ENCODE assay signal across 10 cellular contexts in genomic region chrX:374566-374965, GRCh38. TPM values are rescaled to one million over a fixed set of nuclear protein-coding genes. Genes with fewer than 3 reads are reported as not detected.
A peak's percentile ranks its signal among the peaks of the same experiment; 100 is the strongest.
DNase-seq lines count a peak whose midpoint lies in the region; TF ChIP-seq lines count a peak whose summit lies in the region.
"Had no signal": no experiment of that assay in that cellular context is flagged by ENCODE, and none has a peak within 500 bp of the region (broad histone marks: within the 10 kb centered on the region; RNA-seq: fewer than 3 reads in every experiment).

No MANE protein-coding gene starts in this region.

- H2BK5ac ChIP-seq in mesendoderm (ENCODE audit: low read length) = no peak overlapping the region

- H2BK15ac ChIP-seq in mesendoderm (replicated peaks; ENCODE audit: low read depth) = no peak overlapping the region

- intact Hi-C loops in mammary epithelial cell (cut with micrococcal nuclease) = no loop called here

- CTCF ChIA-PET in mammary epithelial cell (lab: Charles Lee; ENCODE audit: low non-redundant PET) = no interaction called here

- H3K18ac ChIP-seq in mesendoderm (ENCODE audit: low read length) = no peak overlapping the region

- H4K20me1 ChIP-seq in mammary epithelial cell (ENCODE audit: insufficient read depth, low read length) = no peaks in the 10 kb centered on the region

- H3K23ac ChIP-seq in mesendoderm (ENCODE audit: low read length) = peak overlapping the region; percentile 24

- H3K4ac ChIP-seq in mesendoderm (ENCODE audit: low read depth, low read length) = no peak overlapping the region

- H2AFZ ChIP-seq in ACC112 (ENCODE audit: low read length, unreplicated experiment) (no peak overlapping the region), mammary epithelial cell (ENCODE audit: low read depth, low read length) (no peak overlapping the region)
- H2AFZ ChIP-seq: parathyroid adenoma had no signal

- H3K9ac ChIP-seq in mammary epithelial cell (ENCODE audit: insufficient read depth, low read length) (no peak overlapping the region), mesendoderm (ENCODE audit: low read length) (peak overlapping the region; percentile 16)
- H3K9ac ChIP-seq: parathyroid adenoma had no signal

- no TSS peak for BruUV-seq in mammary epithelial cell (replicated peaks; lab: Mats Ljungman, UMichigan)

- TF ChIP-seq CTCF in mammary epithelial cell (conservative IDR thresholded peaks at IDR 0.05 in 1 of 2, IDR thresholded peaks at IDR 0.05 in 1 of 2; ENCODE audit: extremely low read depth in 1 of 2, insufficient read depth in 1 of 2, low read depth in 1 of 2, low read length in 2 of 2) = no peak

- dilution Hi-C loops in mammary epithelial cell (cut with HindIII; ENCODE audit: low sequenced_read_pairs) = no loop called here

- peak overlapping the region; percentile 78 for H3K4me2 ChIP-seq in mammary epithelial cell (ENCODE audit: insufficient read depth, low read depth, low read length)
- H3K4me2 ChIP-seq in mesendoderm (ENCODE audit: low read length) = peak overlapping the region; percentile 87

- DNase-seq in H7 = peak; percentile 71
- no peak for DNase-seq in mammary epithelial cell
- DNase-seq in mesendoderm = no peak
- DNase-seq in SIG-M5 treated with dmso at 0.1 percent for 504 hours (lab: John Stamatoyannopoulos, UW; ENCODE audit: unreplicated experiment) = no peak
- no peak for DNase-seq in NCI-H1436 treated with DMSO at 0.1 percent for 48 hours (lab: John Stamatoyannopoulos, UW)
- no peak for DNase-seq in RPMI8226
- DNase-seq in NCI-H1092 (lab: John Stamatoyannopoulos, UW) = no peak
- DNase-seq: cerebellar nuclear complex had no signal

- H3K9me3 ChIP-seq in mammary epithelial cell (replicated peaks; ENCODE audit: insufficient read depth, low read length) = no peaks in the 10 kb centered on the region

- no peak overlapping the region for H4K8ac ChIP-seq in mesendoderm (ENCODE audit: low read depth, low read length)

- H3K36me3 ChIP-seq in ACC112 (ENCODE audit: insufficient read depth, low read length) = no peaks in the 10 kb centered on the region
- peaks cover 1% of the 10 kb centered on the region for H3K36me3 ChIP-seq in H7 (replicated peaks; ENCODE audit: control insufficient read depth, insufficient read depth, low read length)
- H3K36me3 ChIP-seq in mammary epithelial cell (ENCODE audit: insufficient read depth, low read length) = no peaks in the 10 kb centered on the region
- no peaks in the 10 kb centered on the region for H3K36me3 ChIP-seq in mesendoderm (ENCODE audit: control insufficient read depth, insufficient read depth, low read length)

- H3K79me2 ChIP-seq in ACC112 (ENCODE audit: control insufficient read depth, insufficient read depth, low read length, unreplicated experiment) = peaks cover 19% of the 10 kb centered on the region
- peaks cover 20% of the 10 kb centered on the region for H3K79me2 ChIP-seq in mammary epithelial cell (ENCODE audit: insufficient read depth, low read length)
- H3K79me2 ChIP-seq in mesendoderm (ENCODE audit: control insufficient read depth, insufficient read depth, low read length) = peaks cover 11% of the 10 kb centered on the region
- H3K79me2 ChIP-seq: parathyroid adenoma had no signal

- H3K4me3 ChIP-seq in ACC112 (ENCODE audit: low read depth, low read length) (peak overlapping the region; percentile 78), H7 (ENCODE audit: insufficient read depth, low read depth, low read length) (peak overlapping the region; percentile 64), mammary epithelial cell (replicated peaks in 1 of 3; ENCODE audit: insufficient read depth in 1 of 3, low read depth in 2 of 3, low read length in 3 of 3) (no peak overlapping the region), mesendoderm (ENCODE audit: low read length) (no peak overlapping the region)

- H3K79me1 ChIP-seq in mesendoderm (ENCODE audit: low read length) = peaks cover 10% of the 10 kb centered on the region

- H3K4me1 ChIP-seq in ACC112 (ENCODE audit: control insufficient read depth, insufficient read depth, low read length, unreplicated experiment) (no peaks in the 10 kb centered on the region), mammary epithelial cell (ENCODE audit: insufficient read depth, low read length) (peaks cover 11% of the 10 kb centered on the region), mesendoderm (ENCODE audit: control insufficient read depth, low read depth, low read length) (no peaks in the 10 kb centered on the region)
- H3K4me1 ChIP-seq: parathyroid adenoma had no signal

- no peak overlapping the region for H4K5ac ChIP-seq in mesendoderm (ENCODE audit: low read length)

- no peak overlapping the region for H2AK5ac ChIP-seq in mesendoderm (ENCODE audit: low read length)

- peaks cover 35% of the 10 kb centered on the region for H3K27me3 ChIP-seq in ACC112 (ENCODE audit: insufficient read depth, low read length)
- peaks cover 19% of the 10 kb centered on the region for H3K27me3 ChIP-seq in H7 (ENCODE audit: control insufficient read depth, insufficient read depth, low read length)
- H3K27me3 ChIP-seq in mammary epithelial cell (ENCODE audit: insufficient read depth, low read length) = no peaks in the 10 kb centered on the region
- H3K27me3 ChIP-seq in mesendoderm (ENCODE audit: insufficient read depth, low read length, poor library complexity) = peaks cover 7% of the 10 kb centered on the region

- H3K27ac ChIP-seq in ACC112 (ENCODE audit: low read depth, low read length) (no peak overlapping the region), mammary epithelial cell (ENCODE audit: insufficient read depth, low read depth, low read length) (no peak overlapping the region), mesendoderm (ENCODE audit: low read depth, low read length) (no peak overlapping the region)
- H3K27ac ChIP-seq: parathyroid adenoma had no signal

- no peak overlapping the region for H3K56ac ChIP-seq in mesendoderm (ENCODE audit: low read length)

- 18% methylated on average over 17 of the region's 24 CpGs for WGBS in mammary epithelial cell (ENCODE audit: low coverage, missing lambda C conversion rate)
- WGBS in mesendoderm (ENCODE audit: extremely low coverage, insufficient coverage, low lambda C conversion rate) = no CpG with 5 or more reads among the region's 24 CpGs

- in situ Hi-C loops in mammary epithelial cell (cut with MboI; ENCODE audit: low sequenced_read_pairs in 2 of 2) = no loop called here

- H2BK120ac ChIP-seq in mesendoderm (ENCODE audit: low read depth, low read length) = no peak overlapping the region

RNA-seq across cellular contexts. Expression of gene PPP2R3B, which starts 12.1 kb away (rescaled TPM):
- 63.1 and 113 TPM in 2 replicates for total RNA-seq in H7 (2014; rRNA removed; shearing (Covaris generic))
- total RNA-seq in mammary epithelial cell = 10 to 100 TPM in 1 of 2 donors, 1 to 10 TPM in 1; 9.2 to 26.8 TPM
- polyA plus RNA-seq in mammary epithelial cell = 13.5 TPM
- polyA minus RNA-seq in mammary epithelial cell = 12.4 TPM
- polyA plus RNA-seq in mesendoderm (2013, experiment 1 of 2) = 26.4 TPM
- polyA plus RNA-seq in mesendoderm (2013, experiment 2 of 2) = 27.4 TPM

RNA-seq across cellular contexts. Expression of gene GTPBP6, which starts 56.0 kb away (rescaled TPM):
- 38.4 and 48.9 TPM in 2 replicates for total RNA-seq in H7 (2014; rRNA removed; shearing (Covaris generic))
- total RNA-seq in mammary epithelial cell = 10 to 100 TPM; 28.0 to 46.7 TPM
- 30.4 TPM for polyA plus RNA-seq in mammary epithelial cell
- 16.0 TPM for polyA minus RNA-seq in mammary epithelial cell
- polyA plus RNA-seq in mesendoderm (2013, experiment 1 of 2) = 38.4 TPM
- polyA plus RNA-seq in mesendoderm (2013, experiment 2 of 2) = 38.5 TPM

Comparison
In these comparisons a context has a peak if more than half of its experiments do, and no peak if none do; other contexts are left out.
1. H3K4me3 ChIP-seq: peak in ACC112 (single experiment) and H7 (single experiment); none in mammary epithelial cell (0 of 3) and mesendoderm (single experiment).